In the genomic region with DNA sequence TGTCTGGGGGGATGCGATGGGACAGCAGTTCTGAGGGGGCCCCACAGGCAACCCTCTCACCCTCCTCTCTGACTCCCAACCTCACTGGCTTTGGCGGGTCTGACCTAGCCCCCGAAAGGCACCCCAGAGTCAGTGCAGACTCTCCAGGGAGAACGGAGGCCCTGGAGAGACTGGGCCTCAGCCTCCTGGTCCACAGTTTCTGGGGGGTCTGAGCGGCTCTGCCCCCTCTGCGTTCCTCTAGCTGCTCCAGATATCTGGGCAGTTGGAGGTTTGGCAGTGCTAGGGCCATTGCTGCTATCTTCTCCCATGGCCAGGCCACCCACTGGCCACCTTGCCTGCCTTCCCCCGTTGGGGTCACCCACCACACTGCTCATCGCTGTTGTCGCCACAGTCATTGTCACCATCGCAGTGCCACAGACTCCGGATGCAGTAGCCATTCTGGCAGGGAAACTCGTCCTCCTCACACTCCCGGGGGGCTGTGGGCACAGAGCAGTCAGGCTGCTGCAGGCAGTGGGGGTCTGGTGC, we compare ENCODE assay signal across 23 cellular contexts. TPM values are rescaled to one million over a fixed set of nuclear protein-coding genes. Genes with fewer than 3 reads are reported as not detected.
"Had no signal": no experiment of that assay in that cellular context is flagged by ENCODE, and none has a peak within 500 bp of the region (broad histone marks: within the 10 kb centered on the region; RNA-seq: fewer than 3 reads in every experiment).

No MANE protein-coding gene starts in this region.

- DNase-seq: hippocampal formation; kidney glomerular epithelial cell; left cardiac atrium; left ventricle myocardium superior; lower lobe of right lung; mesenchymal stem cell; naive thymus-derived CD8-positive, alpha-beta T cell; occipital lobe; right lobe of liver; stimulated activated CD4-positive, alpha-beta T cell treated with anti-CD3 and anti-CD28 coated beads, Interleukin-1b, Interleukin-23, amount 100 ng/mL, for 48 hours; stimulated activated CD4-positive, alpha-beta T cell treated with anti-CD3 and anti-CD28 coated beads, Interleukin-2, amount 100 ng/mL, for 48 hours; stimulated activated CD4-positive, alpha-beta T cell treated with anti-CD3 and anti-CD28 coated beads, Interleukin-4, amount 100 ng/mL, for 4 hours; stimulated activated CD8-positive, alpha-beta memory T cell treated with anti-CD3 and anti-CD28 coated beads, Interleukin-4, amount 100 ng/mL, for 48 hours; stimulated activated naive CD4-positive, alpha-beta T cell treated with Interleukin-2 at 50 U/mL for 16 hours; stimulated activated naive CD8-positive, alpha-beta T cell treated with anti-CD3 and anti-CD28 coated beads, Interleukin-15, amount 100 ng/mL, for 72 hours; substantia nigra had no signal

- H3K9me3 ChIP-seq: lower lobe of right lung, neutrophil, right atrium auricular region, right lobe of liver, tibial nerve, upper lobe of left lung, vagina had no signal

- H3K4me3 ChIP-seq: lower lobe of right lung, right atrium auricular region, right lobe of liver, smooth muscle cell, tibial nerve, upper lobe of left lung, vagina had no signal

- H3K27me3 ChIP-seq: right atrium auricular region, right lobe of liver, tibial nerve, upper lobe of left lung, vagina had no signal

- H3K36me3 ChIP-seq: lower lobe of right lung, neutrophil, right lobe of liver, vagina had no signal

- H3K27ac ChIP-seq: lower lobe of right lung, neutrophil, parathyroid adenoma, right atrium auricular region, right lobe of liver, tibial nerve, upper lobe of left lung, vagina had no signal

- H3K4me1 ChIP-seq: lower lobe of right lung, parathyroid adenoma, vagina had no signal

RNA-seq across cellular contexts. Expression of a gene that starts 18.8 kb away (rescaled TPM):
- total RNA-seq: naive thymus-derived CD8-positive, alpha-beta T cell had no signal
